In genomic region chr1:6208723-6209660, GRCh38 we compare ENCODE assay signal across 1 cellular context.
TF ChIP-seq lines count a peak whose summit lies in the region.

No MANE protein-coding gene starts in this region.

TF ChIP-seq in K562, 482 proteins besides CTCF, POLR2A, EP300 and RAD21 (continued from another document and continues in another):
- TF ChIP-seq ZBTB9 (CRISPR knock-in tag; IDR thresholded peaks at IDR 0.05), result no peak
- TF ChIP-seq FOSL1 (tag; conservative IDR thresholded peaks at IDR 0.05), result no peak
- TF ChIP-seq ZNF586 (CRISPR knock-in tag; conservative IDR thresholded peaks at IDR 0.05), result no peak
- TF ChIP-seq ZFPM2 (CRISPR knock-in tag; IDR thresholded peaks at IDR 0.05), result no peak
- no peak for TF ChIP-seq ZNF354B (CRISPR knock-in tag; IDR thresholded peaks at IDR 0.05)
- no peak for TF ChIP-seq ASH1L (IDR thresholded peaks at IDR 0.05; ENCODE audit: borderline replicate concordance, low read depth, partially characterized antibody)
- TF ChIP-seq NEUROD1 (IDR thresholded peaks at IDR 0.05; ENCODE audit: borderline replicate concordance, low read depth, low read length, partially characterized antibody), result peak; percentile 40
- no peak for TF ChIP-seq DNMT1 (IDR thresholded peaks at IDR 0.05)
- no peak for TF ChIP-seq SETDB1 (IDR thresholded peaks at IDR 0.05; ENCODE audit: low read length)
- no peak for TF ChIP-seq HNRNPUL1 (IDR thresholded peaks at IDR 0.05; ENCODE audit: low read length)
- TF ChIP-seq NCOA6 (IDR thresholded peaks at IDR 0.05), result no peak
- TF ChIP-seq SMAD2 (IDR thresholded peaks at IDR 0.05; ENCODE audit: low read depth, low read length), result no peak
- TF ChIP-seq MXI1 (IDR thresholded peaks at IDR 0.05; ENCODE audit: low read depth, low read length), result 0 out of 2 replicates have a peak, but pooled peaks have one; percentile 37
- TF ChIP-seq POU5F1 (IDR thresholded peaks at IDR 0.05; ENCODE audit: borderline replicate concordance, low read depth, low read length, partially characterized antibody), result no peak
- peak; percentile 28; the same call in 1 of the 2 replicates for TF ChIP-seq VEZF1 (CRISPR knock-in tag; IDR thresholded peaks at IDR 0.05)
- TF ChIP-seq ZNF280B (CRISPR knock-in tag; IDR thresholded peaks at IDR 0.05), result no peak
- TF ChIP-seq ELK3 (CRISPR knock-in tag; IDR thresholded peaks at IDR 0.05), result no peak
- peak; percentile 84 for TF ChIP-seq ZBTB33 (CRISPR knock-in tag; IDR thresholded peaks at IDR 0.05)
- 0 out of 2 replicates have a peak, but pooled peaks have one; percentile 32 for TF ChIP-seq SUPT5H (IDR thresholded peaks at IDR 0.05)
- TF ChIP-seq ZSCAN29 (IDR thresholded peaks at IDR 0.05), result no peak
- no peak for TF ChIP-seq ZNF444 (CRISPR knock-in tag; IDR thresholded peaks at IDR 0.05)
- TF ChIP-seq CTCFL (IDR thresholded peaks at IDR 0.05; ENCODE audit: borderline replicate concordance, insufficient read depth, low read depth, low read length, poor library complexity, severe bottlenecking), result no peak
- TF ChIP-seq ZFX (CRISPR knock-in tag; IDR thresholded peaks at IDR 0.05), result peak; percentile 81
- no peak for TF ChIP-seq MAFG (tag; conservative IDR thresholded peaks at IDR 0.05)
- TF ChIP-seq ZFP36 (IDR thresholded peaks at IDR 0.05; ENCODE audit: low read depth, low read length, partially characterized antibody), result no peak
- no peak for TF ChIP-seq ZNF696 (CRISPR knock-in tag; conservative IDR thresholded peaks at IDR 0.05)
- peak; percentile 78 for TF ChIP-seq RBFOX2 (IDR thresholded peaks at IDR 0.05; ENCODE audit: low read depth, low read length)
- TF ChIP-seq MGA (IDR thresholded peaks at IDR 0.05), result peak; percentile 93
- no peak for TF ChIP-seq CHCHD3 (CRISPR knock-in tag; IDR thresholded peaks at IDR 0.05)
- peak; percentile 35; the same call in 1 of the 2 replicates for TF ChIP-seq ESRRA (IDR thresholded peaks at IDR 0.05; ENCODE audit: borderline replicate concordance, low read depth)
- TF ChIP-seq ZNF232 (CRISPR knock-in tag; IDR thresholded peaks at IDR 0.05), result peak; percentile 89; the same call in 1 of the 2 replicates
- no peak for TF ChIP-seq HINFP (tag; conservative IDR thresholded peaks at IDR 0.05; ENCODE audit: low read depth)
- TF ChIP-seq SMAD4 (CRISPR knock-in tag; conservative IDR thresholded peaks at IDR 0.05), result peak; percentile 51
- no peak for TF ChIP-seq NUFIP1 (IDR thresholded peaks at IDR 0.05; ENCODE audit: partially characterized antibody)
